9 cellular contexts compared by ENCODE assay signal in the genomic region with DNA sequence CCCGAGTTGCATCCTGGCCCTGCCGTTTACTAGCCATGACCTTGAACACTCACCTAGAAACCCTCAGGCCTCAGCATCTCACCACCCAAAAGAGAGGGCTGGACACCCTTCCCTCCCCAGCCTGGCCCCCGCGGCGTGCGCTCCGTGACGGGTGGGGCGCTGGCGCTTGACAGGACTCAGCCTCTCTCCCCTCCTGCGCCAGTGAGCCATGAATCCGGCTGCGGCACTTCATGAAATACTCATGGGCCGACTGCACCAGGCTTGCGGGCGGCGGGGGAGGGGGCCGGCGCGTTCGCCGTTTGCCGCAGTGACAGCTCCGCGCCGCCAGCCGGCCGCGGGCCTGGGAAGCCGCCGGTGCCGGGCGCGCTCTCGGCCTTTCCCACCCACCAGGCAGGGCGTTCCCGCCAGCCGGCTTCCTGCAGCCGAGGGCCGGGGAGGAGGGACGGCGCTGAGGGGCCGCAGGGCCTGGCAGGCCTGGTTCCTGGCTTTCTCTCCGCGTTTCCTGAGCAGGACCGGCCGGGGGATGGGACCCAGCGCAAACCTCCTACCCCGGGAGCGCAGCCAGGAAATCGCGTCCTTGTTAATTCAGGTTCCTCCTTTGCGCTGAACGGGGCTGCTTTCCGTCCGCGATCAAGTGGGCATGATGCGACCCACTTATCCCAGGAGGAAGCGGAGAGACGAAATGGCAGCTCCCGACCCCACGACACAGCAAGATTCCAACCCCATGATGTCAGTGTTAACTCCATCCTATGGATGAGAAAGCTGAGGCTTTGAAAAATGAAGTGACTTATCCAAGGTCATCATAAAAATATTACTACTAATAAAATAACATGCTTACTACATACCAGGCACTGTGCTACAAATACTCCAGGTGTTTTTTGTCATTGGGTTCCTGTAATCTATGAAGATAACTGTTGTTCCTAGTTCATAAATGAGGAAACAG. TPM values are rescaled to one million over a fixed set of nuclear protein-coding genes. Genes with fewer than 3 reads are reported as not detected.
A peak's percentile ranks its signal among the peaks of the same experiment; 100 is the strongest.
DNase-seq lines count a peak whose midpoint lies in the region; ATAC-seq, FAIRE-seq and TF ChIP-seq lines count a peak whose summit lies in the region.
"Had no signal": no experiment of that assay in that cellular context is flagged by ENCODE, and none has a peak within 500 bp of the region (broad histone marks: within the 10 kb centered on the region; RNA-seq: fewer than 3 reads in every experiment).

No MANE protein-coding gene starts in this region.

- peaks cover 3% of the 10 kb centered on the region for H3K9me3 Mint-ChIP-seq in activated CD4-positive, alpha-beta T cell treated with anti-CD3 and anti-CD28 coated beads, Interleukin-2, amount 10 ng/mL, durations not matched to agents 7 days and 5 days

- no peaks in the 10 kb centered on the region for H3K36me3 ChIP-seq in left lung

- H3K9me3 ChIP-seq in left lung: no peaks in the 10 kb centered on the region

- peak overlapping the region; percentile 69 for H3K4me3 ChIP-seq in coronary artery
- H3K4me3 ChIP-seq in left lung: peak overlapping the region; percentile 37 to 42

- TF ChIP-seq POLR2A in H54 (IDR thresholded peaks at IDR 0.05; ENCODE audit: low read depth, low read length): peak; percentile 42

- TF ChIP-seq CTCF in coronary artery (IDR thresholded peaks at IDR 0.05) (no peak), left lung (IDR thresholded peaks at IDR 0.05) (peak; percentile 28 to 30)

- H3K4me1 ChIP-seq in left lung: peaks cover 5 to 24% of the 10 kb centered on the region in 2 donors

- peak overlapping the region; percentile 65 for H3K4me3 Mint-ChIP-seq in activated CD4-positive, alpha-beta T cell treated with anti-CD3 and anti-CD28 coated beads, Interleukin-2, amount 10 ng/mL, durations not matched to agents 7 days and 5 days

- H3K4me1 Mint-ChIP-seq in activated CD4-positive, alpha-beta T cell treated with anti-CD3 and anti-CD28 coated beads, Interleukin-2, amount 10 ng/mL, durations not matched to agents 7 days and 5 days: peaks cover 26% of the 10 kb centered on the region

- no peaks in the 10 kb centered on the region for H3K36me3 Mint-ChIP-seq in activated CD4-positive, alpha-beta T cell treated with anti-CD3 and anti-CD28 coated beads, Interleukin-2, amount 10 ng/mL, durations not matched to agents 7 days and 5 days (ENCODE audit: low read depth)

- H3K27ac Mint-ChIP-seq in activated CD4-positive, alpha-beta T cell treated with anti-CD3 and anti-CD28 coated beads, Interleukin-2, amount 10 ng/mL, durations not matched to agents 7 days and 5 days: peak overlapping the region; percentile 60

- CTCF ChIA-PET in activated CD4-positive, alpha-beta T cell treated with anti-CD3 and anti-CD28 coated beads, Interleukin-2, amount 10 ng/mL, durations not matched to agents 7 days and 5 days (lab: Charles Lee): interaction anchor here (0.5 to 3.8 kb wide), 6 partner anchors 30 to 158 kb away, joined by 3 to 23 read pairs (median 3); no protein-coding TSS in a partner anchor

- peak; percentile 85 for DNase-seq in EL
- DNase-seq in H54 (ENCODE audit: insufficient read length, low spot score): peak; percentile 52
- peak; percentile 41 for DNase-seq in NCI-H2029 treated with DMSO at 0.1 percent for 48 hours (lab: John Stamatoyannopoulos, UW)
- DNase-seq in activated CD4-positive, alpha-beta T cell treated with anti-CD3 and anti-CD28 coated beads, Interleukin-2, amount 10 ng/mL, durations not matched to agents 7 days and 5 days: peak; percentile 47
- DNase-seq in coronary artery (ENCODE audit: low spot score): peak; percentile 84
- peak; percentile 62 to 87 for DNase-seq in left lung
- DNase-seq in stimulated activated CD4-positive, alpha-beta T cell treated with anti-CD3 and anti-CD28 coated beads, Interleukin-2, amount 100 ng/mL, for 4 hours (ENCODE audit: low read depth): peak; percentile 27

- H3K27me3 Mint-ChIP-seq in activated CD4-positive, alpha-beta T cell treated with anti-CD3 and anti-CD28 coated beads, Interleukin-2, amount 10 ng/mL, durations not matched to agents 7 days and 5 days: peaks cover 35% of the 10 kb centered on the region

- POLR2A ChIA-PET in activated CD4-positive, alpha-beta T cell treated with anti-CD3 and anti-CD28 coated beads, Interleukin-2, amount 10 ng/mL, durations not matched to agents 7 days and 5 days (lab: Charles Lee): no interaction called here

- no peak for FAIRE-seq in H54 (lab: Jason Lieb, UNC)
- FAIRE-seq: islet of Langerhans had no signal

- ATAC-seq in left lung (peak; percentile 93), GM18517 (IDR thresholded peaks at IDR 0.05; ENCODE audit: unreplicated experiment) (no peak)

- H3K27ac ChIP-seq in coronary artery (peak overlapping the region; percentile 68 to 87), left lung (peak overlapping the region; percentile 78 to 82)

- intact Hi-C loops in left lung (cut with DNase I): no loop called here

- peaks cover 0 to 30% of the 10 kb centered on the region in 2 donors for H3K27me3 ChIP-seq in left lung

RNA-seq across cellular contexts. Expression of gene LUZP1, which starts 9.1 kb away (rescaled TPM):
- total RNA-seq in activated CD4-positive, alpha-beta T cell treated with anti-CD3 and anti-CD28 coated beads, Interleukin-2, amount 10 ng/mL, durations not matched to agents 7 days and 5 days: 10 to 100 TPM; 16.9 to 17.5 TPM
- 10 to 100 TPM; 29.8 to 31.4 TPM for total RNA-seq in left lung

RNA-seq across cellular contexts. Expression of gene HTR1D, which starts 39.6 kb away (rescaled TPM):
- total RNA-seq in activated CD4-positive, alpha-beta T cell treated with anti-CD3 and anti-CD28 coated beads, Interleukin-2, amount 10 ng/mL, durations not matched to agents 7 days and 5 days: not detected
- under 1 TPM; 0.15 to 0.26 TPM for total RNA-seq in left lung

Comparison
In these comparisons a context has a peak if more than half of its experiments do, and no peak if none do; other contexts are left out.
1. DNase-seq: peak in every context shown above with its lines; median percentile 85 in EL; 84 in coronary artery; 74 in left lung; 52 in H54; 47 in activated CD4-positive, alpha-beta T cell treated with anti-CD3 and anti-CD28 coated beads, Interleukin-2, amount 10 ng/mL, durations not matched to agents 7 days and 5 days; 41 in NCI-H2029 treated with DMSO at 0.1 percent for 48 hours; 27 in stimulated activated CD4-positive, alpha-beta T cell treated with anti-CD3 and anti-CD28 coated beads, Interleukin-2, amount 100 ng/mL, for 4 hours.